1 cellular context compared by ENCODE assay signal in genomic region chr3:156826144-156826895, GRCh38.
TF ChIP-seq lines count a peak whose summit lies in the region.

TSS of gene LEKR1 (plus strand) at chr3:156826353. CDS start at chr3:156829330, 2,977 bp downstream.

TF ChIP-seq in WTC11, 78 proteins besides CTCF, POLR2A, EP300 and RAD21 (continued from another document):
- TF ChIP-seq E2F1 (CRISPR knock-in tag; IDR thresholded peaks at IDR 0.05) (no peak; the same call in 1 of the 2 replicates), JUN (CRISPR knock-in tag; IDR thresholded peaks at IDR 0.05) (no peak; the same call in 1 of the 2 replicates), AR (CRISPR knock-in tag; IDR thresholded peaks at IDR 0.05) (no peak), AFF4 (CRISPR knock-in tag; IDR thresholded peaks at IDR 0.05; ENCODE audit: borderline replicate concordance) (peak; percentile 71; the same call in 1 of the 2 replicates), PRDM15 (CRISPR knock-in tag; IDR thresholded peaks at IDR 0.05) (no peak; the same call in 1 of the 2 replicates), MXD4 (CRISPR knock-in tag; IDR thresholded peaks at IDR 0.05; ENCODE audit: borderline replicate concordance) (no peak), ZBTB21 (CRISPR knock-in tag; IDR thresholded peaks at IDR 0.05; ENCODE audit: borderline replicate concordance) (peak; percentile 98), NFYB (CRISPR knock-in tag; conservative IDR thresholded peaks at IDR 0.05; ENCODE audit: low read depth) (no peak), OVOL2 (CRISPR knock-in tag; IDR thresholded peaks at IDR 0.05; ENCODE audit: borderline replicate concordance) (no peak), ZNF219 (CRISPR knock-in tag; IDR thresholded peaks at IDR 0.05; ENCODE audit: borderline replicate concordance) (no peak), CREM (CRISPR knock-in tag; IDR thresholded peaks at IDR 0.05) (peak; percentile 92), ZNF396 (CRISPR knock-in tag; IDR thresholded peaks at IDR 0.05; ENCODE audit: borderline replicate concordance) (no peak), RELA (CRISPR knock-in tag; IDR thresholded peaks at IDR 0.05; ENCODE audit: borderline replicate concordance) (no peak; the same call in 1 of the 2 replicates), ZNF317 (CRISPR knock-in tag; IDR thresholded peaks at IDR 0.05; ENCODE audit: borderline replicate concordance, low read depth) (peak; percentile 56; the same call in 1 of the 2 replicates), TEAD1 (CRISPR knock-in tag; IDR thresholded peaks at IDR 0.05) (peak; percentile 93), STAT6 (CRISPR knock-in tag; conservative IDR thresholded peaks at IDR 0.05; ENCODE audit: low read depth) (no peak), ZNF232 (CRISPR knock-in tag; IDR thresholded peaks at IDR 0.05) (no peak), RORB (CRISPR knock-in tag; IDR thresholded peaks at IDR 0.05) (no peak), EMX1 (CRISPR knock-in tag; IDR thresholded peaks at IDR 0.05) (no peak), ZNF138 (CRISPR knock-in tag; conservative IDR thresholded peaks at IDR 0.05) (peak; percentile 53; the same call in 1 of the 2 replicates), USF1 (CRISPR knock-in tag; IDR thresholded peaks at IDR 0.05) (peak; percentile 74), ELF4 (CRISPR knock-in tag; IDR thresholded peaks at IDR 0.05; ENCODE audit: low read depth) (no peak), CREB1 (CRISPR knock-in tag; IDR thresholded peaks at IDR 0.05) (peak; percentile 79), NFATC4 (CRISPR knock-in tag; IDR thresholded peaks at IDR 0.05) (no peak), CDX4 (CRISPR knock-in tag; IDR thresholded peaks at IDR 0.05; ENCODE audit: borderline replicate concordance) (no peak), ZNF121 (CRISPR knock-in tag; IDR thresholded peaks at IDR 0.05) (no peak), GTF2I (CRISPR knock-in tag; conservative IDR thresholded peaks at IDR 0.05) (no peak), HMGA2 (CRISPR knock-in tag; IDR thresholded peaks at IDR 0.05) (no peak), ATF2 (CRISPR knock-in tag; IDR thresholded peaks at IDR 0.05; ENCODE audit: borderline replicate concordance, low read depth) (no peak), NR2C2 (CRISPR knock-in tag; IDR thresholded peaks at IDR 0.05) (no peak), FOXJ3 (CRISPR knock-in tag; IDR thresholded peaks at IDR 0.05; ENCODE audit: borderline replicate concordance) (no peak), ZNF281 (CRISPR knock-in tag; IDR thresholded peaks at IDR 0.05) (peak; percentile 87; the same call in 1 of the 2 replicates)
